In genomic region chr6:150016324-150017185, GRCh38 we compare ENCODE assay signal across 8 cellular contexts. TPM values are rescaled to one million over a fixed set of nuclear protein-coding genes. Genes with fewer than 3 reads are reported as not detected.
A peak's percentile ranks its signal among the peaks of the same experiment; 100 is the strongest.
DNase-seq lines count a peak whose midpoint lies in the region; ATAC-seq lines count a peak whose summit lies in the region.

No MANE protein-coding gene starts in this region.

- H3K4me3 Mint-ChIP-seq in stimulated activated naive CD8-positive, alpha-beta T cell treated with anti-CD3 and anti-CD28 coated beads, Interleukin-15, amount 100 ng/mL, for 72 hours, result no peak overlapping the region

- ATAC-seq in left lobe of liver, result peak; percentile 98
- ATAC-seq in stimulated activated naive CD8-positive, alpha-beta T cell treated with anti-CD3 and anti-CD28 coated beads, Interleukin-15, amount 100 ng/mL, for 72 hours, result peak; percentile 73
- ATAC-seq in HG03378 (IDR thresholded peaks at IDR 0.05; ENCODE audit: unreplicated experiment), result no peak

- H3K27ac Mint-ChIP-seq in stimulated activated naive CD8-positive, alpha-beta T cell treated with anti-CD3 and anti-CD28 coated beads, Interleukin-15, amount 100 ng/mL, for 72 hours, result no peak overlapping the region

- H3K4me1 Mint-ChIP-seq in stimulated activated naive CD8-positive, alpha-beta T cell treated with anti-CD3 and anti-CD28 coated beads, Interleukin-15, amount 100 ng/mL, for 72 hours, result peaks cover 31% of the 10 kb centered on the region

- DNase-seq in EL (peak; percentile 64), HCEC 1CT (peak; percentile 60), NCI-H1930 (lab: John Stamatoyannopoulos, UW) (peak; percentile 38 to 63), UCSD-AML1 (lab: John Stamatoyannopoulos, UW; ENCODE audit: unreplicated experiment) (peak; percentile 28), cerebellum (ENCODE audit: low spot score) (peak; percentile 79), left lobe of liver (ENCODE audit: low spot score) (peak; percentile 71)
- peak; percentile 54 to 65 for DNase-seq in stimulated activated naive CD8-positive, alpha-beta T cell treated with anti-CD3 and anti-CD28 coated beads, Interleukin-15, amount 100 ng/mL, for 72 hours

- peaks cover 80% of the 10 kb centered on the region for H3K27me3 Mint-ChIP-seq in stimulated activated naive CD8-positive, alpha-beta T cell treated with anti-CD3 and anti-CD28 coated beads, Interleukin-15, amount 100 ng/mL, for 72 hours

- no peaks in the 10 kb centered on the region for H3K9me3 Mint-ChIP-seq in stimulated activated naive CD8-positive, alpha-beta T cell treated with anti-CD3 and anti-CD28 coated beads, Interleukin-15, amount 100 ng/mL, for 72 hours

RNA-seq across cellular contexts. Expression of gene RAET1L, which starts 8.8 kb away (rescaled TPM):
- total RNA-seq in cerebellum (not detected), left lobe of liver (not detected)

RNA-seq across cellular contexts. Expression of gene ULBP3, which starts 52.4 kb away (rescaled TPM):
- total RNA-seq in cerebellum (4.2 TPM), left lobe of liver (0.35 TPM)

RNA-seq across cellular contexts. Expression of gene ULBP1, which starts 52.8 kb away (rescaled TPM):
- total RNA-seq in cerebellum, result 0.82 TPM
- 0.08 TPM for total RNA-seq in left lobe of liver

Comparison
In these comparisons a context has a peak if more than half of its experiments do, and no peak if none do; other contexts are left out.
1. DNase-seq: peak in every context shown above with its lines; median percentile 79 in cerebellum; 71 in left lobe of liver; 64 in EL; 60 in HCEC 1CT; 60 in stimulated activated naive CD8-positive, alpha-beta T cell treated with anti-CD3 and anti-CD28 coated beads, Interleukin-15, amount 100 ng/mL, for 72 hours; 50 in NCI-H1930; 28 in UCSD-AML1.